Comparison of ENCODE assay signal across 10 cellular contexts in genomic region chr13:63979951-63980350, GRCh38.
"Had no signal": no experiment of that assay in that cellular context is flagged by ENCODE, and none has a peak within 500 bp of the region (broad histone marks: within the 10 kb centered on the region; RNA-seq: fewer than 3 reads in every experiment).

No MANE protein-coding gene starts in this region.

- H3K9me3 ChIP-seq: HAP-1 had no signal

- H3K36me3 ChIP-seq: HAP-1 had no signal

- DNase-seq: GM23248, GOT3, H7, H9, HCEC 1CT, HFFc6 had no signal

- H3K4me3 ChIP-seq: GM23248, GM23338, HAP-1 had no signal

- FAIRE-seq: H1, H54 had no signal

- H3K9ac ChIP-seq: GM23248 had no signal

- H3K27ac ChIP-seq: GM23248 had no signal

- H2AFZ ChIP-seq: GM23248, GM23338 had no signal

- H3K4me1 ChIP-seq: HAP-1 had no signal

- H3K4me2 ChIP-seq: GM23338 had no signal
